ENCODE assay signal across 19 cellular contexts in genomic region chr20:59818911-59819310, GRCh38.
"Had no signal": no experiment of that assay in that cellular context is flagged by ENCODE, and none has a peak within 500 bp of the region (broad histone marks: within the 10 kb centered on the region; RNA-seq: fewer than 3 reads in every experiment).

No MANE protein-coding gene starts in this region.

- ATAC-seq: heart right ventricle; left lung; naive thymus-derived CD8-positive, alpha-beta T cell had no signal

- H3K9me3 ChIP-seq: heart right ventricle, left lung, prostate gland, stomach, suprapubic skin, uterus had no signal

- H3K27me3 ChIP-seq: neural progenitor cell, uterus had no signal

- H3K9me3 Mint-ChIP-seq: activated B cell treated with CpG ODN at 0.5 μM for 24 hours; activated CD4-positive, alpha-beta memory T cell treated with anti-CD3 and anti-CD28 coated beads, Interleukin-2, amount 10 ng/mL, durations not matched to agents 7 days and 5 days; activated naive CD4-positive, alpha-beta T cell treated with anti-CD3 and anti-CD28 coated beads, Interleukin-2, amount 50 U/mL, for 24 hours; activated T-helper 1 cell treated with anti-CD3 and anti-CD28 coated beads, Interleukin-12 subunit alpha, Interleukin-12 subunit beta, Interleukin-2, Interleukin-4 antibody, amounts not matched to agents 30 ng/mL and 10 ng/mL and 1 ng/mL, durations not matched to agents 14 hours and 24 hours and 36 hours; naive thymus-derived CD8-positive, alpha-beta T cell; neural progenitor cell; T-helper 1 cell treated with Interleukin-12 subunit alpha and Interleukin-12 subunit beta and Interleukin-4 antibody, amounts not matched to agents 30 μg/mL and 1 μg/mL, for 36 hours had no signal

- H3K27ac ChIP-seq: epithelial cell of prostate, heart right ventricle, left lung, neural progenitor cell, prostate gland, stomach, suprapubic skin, uterus had no signal

- H3K4me1 Mint-ChIP-seq: activated B cell treated with CpG ODN at 0.5 μM for 24 hours; activated CD4-positive, alpha-beta memory T cell treated with anti-CD3 and anti-CD28 coated beads, Interleukin-2, amount 10 ng/mL, durations not matched to agents 7 days and 5 days; activated naive CD4-positive, alpha-beta T cell treated with anti-CD3 and anti-CD28 coated beads, Interleukin-2, amount 50 U/mL, for 24 hours; naive thymus-derived CD8-positive, alpha-beta T cell had no signal

- H3K4me3 Mint-ChIP-seq: activated B cell treated with CpG ODN at 0.5 μM for 24 hours; activated CD4-positive, alpha-beta memory T cell treated with anti-CD3 and anti-CD28 coated beads, Interleukin-2, amount 10 ng/mL, durations not matched to agents 7 days and 5 days; activated naive CD4-positive, alpha-beta T cell treated with anti-CD3 and anti-CD28 coated beads, Interleukin-2, amount 50 U/mL, for 24 hours; activated T-helper 1 cell treated with anti-CD3 and anti-CD28 coated beads, Interleukin-12 subunit alpha, Interleukin-12 subunit beta, Interleukin-2, Interleukin-4 antibody, amounts not matched to agents 30 ng/mL and 10 ng/mL and 1 ng/mL, durations not matched to agents 14 hours and 24 hours and 36 hours; naive thymus-derived CD8-positive, alpha-beta T cell; neural progenitor cell; T-helper 1 cell treated with Interleukin-12 subunit alpha and Interleukin-12 subunit beta and Interleukin-4 antibody, amounts not matched to agents 30 μg/mL and 1 μg/mL, for 36 hours had no signal

- H3K27ac Mint-ChIP-seq: activated B cell treated with CpG ODN at 0.5 μM for 24 hours; activated CD4-positive, alpha-beta memory T cell treated with anti-CD3 and anti-CD28 coated beads, Interleukin-2, amount 10 ng/mL, durations not matched to agents 7 days and 5 days; activated naive CD4-positive, alpha-beta T cell treated with anti-CD3 and anti-CD28 coated beads, Interleukin-2, amount 50 U/mL, for 24 hours; activated T-helper 1 cell treated with anti-CD3 and anti-CD28 coated beads, Interleukin-12 subunit alpha, Interleukin-12 subunit beta, Interleukin-2, Interleukin-4 antibody, amounts not matched to agents 30 ng/mL and 10 ng/mL and 1 ng/mL, durations not matched to agents 14 hours and 24 hours and 36 hours; naive thymus-derived CD8-positive, alpha-beta T cell; neural progenitor cell; T-helper 1 cell treated with Interleukin-12 subunit alpha and Interleukin-12 subunit beta and Interleukin-4 antibody, amounts not matched to agents 30 μg/mL and 1 μg/mL, for 36 hours had no signal

- H3K9ac ChIP-seq: neural progenitor cell had no signal

- DNase-seq: activated B cell treated with CpG ODN at 0.5 μM for 24 hours; activated CD4-positive, alpha-beta memory T cell treated with anti-CD3 and anti-CD28 coated beads, Interleukin-2, amount 10 ng/mL, durations not matched to agents 7 days and 5 days; activated CD4-positive, alpha-beta T cell treated with anti-CD3 and anti-CD28 coated beads for 4 hours; activated gamma-delta T cell treated with Interleukin-2 at 50 U/mL for 16 hours; heart right ventricle; left lung; naive thymus-derived CD8-positive, alpha-beta T cell; stimulated activated CD4-positive, alpha-beta T cell treated with anti-CD3 and anti-CD28 coated beads, Interleukin-12 subunit alpha, Interleukin-12 subunit beta, amount 100 ng/mL, for 4 hours; stomach; T1000; trophoblast cell had no signal

- H3K27me3 Mint-ChIP-seq: activated B cell treated with CpG ODN at 0.5 μM for 24 hours; activated CD4-positive, alpha-beta memory T cell treated with anti-CD3 and anti-CD28 coated beads, Interleukin-2, amount 10 ng/mL, durations not matched to agents 7 days and 5 days had no signal

- H3K4me3 ChIP-seq: heart right ventricle, left lung, neural progenitor cell, prostate gland, stomach, suprapubic skin, uterus had no signal

- H3K36me3 Mint-ChIP-seq: activated naive CD4-positive, alpha-beta T cell treated with anti-CD3 and anti-CD28 coated beads, Interleukin-2, amount 50 U/mL, for 24 hours; naive thymus-derived CD8-positive, alpha-beta T cell; neural progenitor cell had no signal

- H3K36me3 ChIP-seq: heart right ventricle, left lung, neural progenitor cell, prostate gland, stomach, suprapubic skin, uterus had no signal

- H3K4me1 ChIP-seq: left lung, neural progenitor cell, prostate gland had no signal
